1 cellular context compared by ENCODE assay signal in the genomic region with DNA sequence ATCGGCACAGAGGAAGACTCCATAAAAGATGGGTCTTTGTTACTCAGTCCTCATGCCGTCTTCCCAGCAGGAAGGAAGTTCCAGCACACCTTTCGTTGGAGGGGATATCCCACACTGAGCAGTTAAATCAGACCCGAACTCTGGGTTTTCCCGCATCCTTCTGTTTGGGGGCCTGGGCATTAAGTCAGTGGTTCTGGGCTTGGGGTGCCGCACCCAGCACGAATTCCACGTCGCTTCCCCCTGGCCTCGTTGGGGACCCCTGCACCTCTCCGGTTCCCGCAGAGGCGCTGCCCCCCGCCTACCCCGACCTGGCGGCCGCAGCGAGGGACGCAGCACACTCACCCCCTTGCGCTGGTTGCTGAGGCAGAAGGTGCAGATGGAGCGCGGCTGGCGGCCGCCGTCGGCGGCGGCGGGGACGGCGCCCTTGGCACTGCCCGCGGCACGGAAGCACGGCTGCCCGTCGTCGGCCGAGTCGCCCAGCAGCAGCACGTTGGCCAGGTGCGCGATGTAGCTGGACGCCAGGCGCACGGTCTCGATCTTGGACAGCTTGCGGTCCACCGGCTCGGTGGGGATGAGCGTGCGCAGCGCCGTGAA.
TF ChIP-seq lines count a peak whose summit lies in the region.

No MANE protein-coding gene starts in this region.

TF ChIP-seq in HepG2, 621 proteins besides CTCF, POLR2A, EP300 and RAD21:
- TF ChIP-seq, protein P1, sequence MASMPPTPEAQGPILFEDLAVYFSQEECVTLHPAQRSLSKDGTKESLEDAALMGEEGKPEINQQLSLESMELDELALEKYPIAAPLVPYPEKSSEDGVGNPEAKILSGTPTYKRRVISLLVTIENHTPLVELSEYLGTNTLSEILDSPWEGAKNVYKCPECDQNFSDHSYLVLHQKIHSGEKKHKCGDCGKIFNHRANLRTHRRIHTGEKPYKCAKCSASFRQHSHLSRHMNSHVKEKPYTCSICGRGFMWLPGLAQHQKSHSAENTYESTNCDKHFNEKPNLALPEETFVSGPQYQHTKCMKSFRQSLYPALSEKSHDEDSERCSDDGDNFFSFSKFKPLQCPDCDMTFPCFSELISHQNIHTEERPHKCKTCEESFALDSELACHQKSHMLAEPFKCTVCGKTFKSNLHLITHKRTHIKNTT (CRISPR knock-in tag; IDR thresholded peaks at IDR 0.05): no peak
- TF ChIP-seq MAFK (conservative IDR thresholded peaks at IDR 0.05 in 1 of 2, IDR thresholded peaks at IDR 0.05 in 1 of 2; ENCODE audit: low read length in 2 of 2): no peak
- TF ChIP-seq, protein P2, sequence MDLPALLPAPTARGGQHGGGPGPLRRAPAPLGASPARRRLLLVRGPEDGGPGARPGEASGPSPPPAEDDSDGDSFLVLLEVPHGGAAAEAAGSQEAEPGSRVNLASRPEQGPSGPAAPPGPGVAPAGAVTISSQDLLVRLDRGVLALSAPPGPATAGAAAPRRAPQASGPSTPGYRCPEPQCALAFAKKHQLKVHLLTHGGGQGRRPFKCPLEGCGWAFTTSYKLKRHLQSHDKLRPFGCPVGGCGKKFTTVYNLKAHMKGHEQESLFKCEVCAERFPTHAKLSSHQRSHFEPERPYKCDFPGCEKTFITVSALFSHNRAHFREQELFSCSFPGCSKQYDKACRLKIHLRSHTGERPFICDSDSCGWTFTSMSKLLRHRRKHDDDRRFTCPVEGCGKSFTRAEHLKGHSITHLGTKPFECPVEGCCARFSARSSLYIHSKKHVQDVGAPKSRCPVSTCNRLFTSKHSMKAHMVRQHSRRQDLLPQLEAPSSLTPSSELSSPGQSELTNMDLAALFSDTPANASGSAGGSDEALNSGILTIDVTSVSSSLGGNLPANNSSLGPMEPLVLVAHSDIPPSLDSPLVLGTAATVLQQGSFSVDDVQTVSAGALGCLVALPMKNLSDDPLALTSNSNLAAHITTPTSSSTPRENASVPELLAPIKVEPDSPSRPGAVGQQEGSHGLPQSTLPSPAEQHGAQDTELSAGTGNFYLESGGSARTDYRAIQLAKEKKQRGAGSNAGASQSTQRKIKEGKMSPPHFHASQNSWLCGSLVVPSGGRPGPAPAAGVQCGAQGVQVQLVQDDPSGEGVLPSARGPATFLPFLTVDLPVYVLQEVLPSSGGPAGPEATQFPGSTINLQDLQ (CRISPR knock-in tag; IDR thresholded peaks at IDR 0.05): no peak
- TF ChIP-seq, protein P3, sequence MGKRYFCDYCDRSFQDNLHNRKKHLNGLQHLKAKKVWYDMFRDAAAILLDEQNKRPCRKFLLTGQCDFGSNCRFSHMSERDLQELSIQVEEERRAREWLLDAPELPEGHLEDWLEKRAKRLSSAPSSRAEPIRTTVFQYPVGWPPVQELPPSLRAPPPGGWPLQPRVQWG (CRISPR knock-in tag; IDR thresholded peaks at IDR 0.05; ENCODE audit: borderline replicate concordance, low read depth): no peak
- TF ChIP-seq, protein P4, sequence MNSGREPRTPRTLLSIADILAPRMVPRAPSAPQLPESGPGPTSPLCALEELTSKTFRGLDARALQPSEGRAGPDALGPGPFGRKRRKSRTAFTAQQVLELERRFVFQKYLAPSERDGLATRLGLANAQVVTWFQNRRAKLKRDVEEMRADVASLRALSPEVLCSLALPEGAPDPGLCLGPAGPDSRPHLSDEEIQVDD (CRISPR knock-in tag; IDR thresholded peaks at IDR 0.05; ENCODE audit: borderline replicate concordance): no peak
- TF ChIP-seq ZSCAN21 (CRISPR knock-in tag; IDR thresholded peaks at IDR 0.05; ENCODE audit: borderline replicate concordance): no peak
- TF ChIP-seq ZNF569 (CRISPR knock-in tag; IDR thresholded peaks at IDR 0.05; ENCODE audit: borderline replicate concordance): no peak
